Comparison of ENCODE assay signal across 36 cellular contexts in the genomic region with DNA sequence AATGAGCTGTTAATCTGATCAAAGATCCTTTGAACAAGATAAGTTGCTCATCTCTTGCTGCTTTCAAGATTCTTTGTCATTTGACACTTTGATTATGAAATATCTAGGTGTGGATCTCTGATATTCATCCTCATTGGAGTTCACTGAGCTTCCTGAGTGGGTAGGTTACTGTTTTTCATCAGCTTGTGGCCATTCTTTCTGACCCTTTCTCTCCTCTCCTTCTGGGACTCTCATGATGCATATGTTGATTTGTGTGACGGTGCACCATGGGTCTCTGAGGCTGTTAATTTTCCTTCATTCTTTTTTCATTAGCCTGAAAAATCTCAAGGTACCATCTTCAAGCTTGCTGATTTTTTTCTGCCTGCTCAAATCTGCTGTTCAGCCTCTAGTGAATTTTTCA. TPM values are rescaled to one million over a fixed set of nuclear protein-coding genes. Genes with fewer than 3 reads are reported as not detected.
"Had no signal": no experiment of that assay in that cellular context is flagged by ENCODE, and none has a peak within 500 bp of the region (broad histone marks: within the 10 kb centered on the region; RNA-seq: fewer than 3 reads in every experiment).

No MANE protein-coding gene starts in this region.

- H3K27ac Mint-ChIP-seq: naive B cell; natural killer cell; nephron progenitor cell; neural progenitor cell; stimulated activated memory B cell treated with anti-CD40 and anti-IgM and Interleukin-4, amounts not matched to agents 10 μg/mL and 1 μg/mL and 100 μg/mL, for 72 hours; stimulated activated naive CD8-positive, alpha-beta T cell treated with anti-CD3 and anti-CD28 coated beads, Interleukin-15, amount 100 ng/mL, for 72 hours; type B pancreatic cell had no signal

- H3K27me3 Mint-ChIP-seq: stimulated activated naive CD8-positive, alpha-beta T cell treated with anti-CD3 and anti-CD28 coated beads, Interleukin-15, amount 100 ng/mL, for 72 hours; type B pancreatic cell had no signal

- H3K27me3 ChIP-seq: hepatocyte, left lung, neural progenitor cell, neutrophil, ovary, sigmoid colon, spleen, tibial nerve, uterus had no signal

- H3K9ac ChIP-seq: neural progenitor cell had no signal

- H3K9me3 Mint-ChIP-seq: natural killer cell; stimulated activated memory B cell treated with anti-CD40 and anti-IgM and Interleukin-4, amounts not matched to agents 10 μg/mL and 1 μg/mL and 100 μg/mL, for 72 hours; stimulated activated naive CD8-positive, alpha-beta T cell treated with anti-CD3 and anti-CD28 coated beads, Interleukin-15, amount 100 ng/mL, for 72 hours had no signal

- H3K36me3 Mint-ChIP-seq: natural killer cell; stimulated activated memory B cell treated with anti-CD40 and anti-IgM and Interleukin-4, amounts not matched to agents 10 μg/mL and 1 μg/mL and 100 μg/mL, for 72 hours; type B pancreatic cell had no signal

- H3K4me3 Mint-ChIP-seq: naive B cell; natural killer cell; nephron progenitor cell; neural progenitor cell; stimulated activated memory B cell treated with anti-CD40 and anti-IgM and Interleukin-4, amounts not matched to agents 10 μg/mL and 1 μg/mL and 100 μg/mL, for 72 hours; stimulated activated naive CD8-positive, alpha-beta T cell treated with anti-CD3 and anti-CD28 coated beads, Interleukin-15, amount 100 ng/mL, for 72 hours; type B pancreatic cell had no signal

- H3K9me3 ChIP-seq: left lung, lower lobe of right lung, neutrophil, ovary, prostate gland, sigmoid colon, spleen, tibial nerve, uterus had no signal

- ATAC-seq: left cardiac atrium; left lung; lower lobe of right lung; natural killer cell; right cardiac atrium; stimulated activated memory B cell treated with anti-CD40 and anti-IgM and Interleukin-4, amounts not matched to agents 10 μg/mL and 1 μg/mL and 100 μg/mL, for 72 hours; stimulated activated naive CD8-positive, alpha-beta T cell treated with anti-CD3 and anti-CD28 coated beads, Interleukin-15, amount 100 ng/mL, for 72 hours had no signal

- H3K4me3 ChIP-seq: hepatocyte, left lung, lower lobe of right lung, neural progenitor cell, ovary, prostate gland, sigmoid colon, spleen, tibial nerve, uterus had no signal

- H3K4me2 ChIP-seq: hepatocyte, neural progenitor cell had no signal

- H3K27ac ChIP-seq: hepatocyte, left lung, lower lobe of right lung, neural progenitor cell, neutrophil, ovary, prostate gland, sigmoid colon, spleen, tibial nerve, uterus had no signal

- DNase-seq: kidney glomerular epithelial cell; left cardiac atrium; left lung; lower lobe of right lung; mammary epithelial cell; mesenchymal stem cell; naive B cell; natural killer cell; nephron progenitor cell; occipital lobe; ovary; posterior cingulate gyrus; retina; right cardiac atrium; sigmoid colon; small intestine; spleen; stimulated activated CD4-positive, alpha-beta T cell treated with anti-CD3 and anti-CD28 coated beads, Interleukin-2, amount 100 ng/mL, for 48 hours; stimulated activated CD4-positive, alpha-beta T cell treated with anti-CD3 and anti-CD28 coated beads, Interleukin-4, amount 100 ng/mL, for 4 hours; stimulated activated CD8-positive, alpha-beta memory T cell treated with anti-CD3 and anti-CD28 coated beads, Interleukin-4, amount 100 ng/mL, for 48 hours; stimulated activated naive CD4-positive, alpha-beta T cell treated with Interleukin-2 at 50 U/mL for 16 hours; stimulated activated naive CD8-positive, alpha-beta T cell treated with anti-CD3 and anti-CD28 coated beads, Interleukin-15, amount 100 ng/mL, for 72 hours; substantia nigra; uterus had no signal

- H3K4me1 ChIP-seq: left lung, lower lobe of right lung, neural progenitor cell, sigmoid colon, spleen, uterus had no signal

- H3K4me1 Mint-ChIP-seq: natural killer cell; neural progenitor cell; stimulated activated memory B cell treated with anti-CD40 and anti-IgM and Interleukin-4, amounts not matched to agents 10 μg/mL and 1 μg/mL and 100 μg/mL, for 72 hours; stimulated activated naive CD8-positive, alpha-beta T cell treated with anti-CD3 and anti-CD28 coated beads, Interleukin-15, amount 100 ng/mL, for 72 hours had no signal

- FAIRE-seq: keratinocyte, small intestine had no signal

- H3K36me3 ChIP-seq: left lung, lower lobe of right lung, neural progenitor cell, neutrophil, ovary, prostate gland, sigmoid colon, spleen, uterus had no signal

RNA-seq across cellular contexts. Expression of a gene that starts 37.8 kb away (rescaled TPM):
- total RNA-seq: left cardiac atrium, left lung, liver, lower lobe of right lung, mammary epithelial cell, mononuclear cell, natural killer cell, occipital lobe, prostate gland, right cardiac atrium, sigmoid colon, spleen, temporal lobe, tibial nerve, ureter, uterus had no signal
- polyA plus RNA-seq: keratinocyte, mammary epithelial cell, ovary, right cardiac atrium had no signal
